ENCODE assay signal across 14 cellular contexts in the genomic region with DNA sequence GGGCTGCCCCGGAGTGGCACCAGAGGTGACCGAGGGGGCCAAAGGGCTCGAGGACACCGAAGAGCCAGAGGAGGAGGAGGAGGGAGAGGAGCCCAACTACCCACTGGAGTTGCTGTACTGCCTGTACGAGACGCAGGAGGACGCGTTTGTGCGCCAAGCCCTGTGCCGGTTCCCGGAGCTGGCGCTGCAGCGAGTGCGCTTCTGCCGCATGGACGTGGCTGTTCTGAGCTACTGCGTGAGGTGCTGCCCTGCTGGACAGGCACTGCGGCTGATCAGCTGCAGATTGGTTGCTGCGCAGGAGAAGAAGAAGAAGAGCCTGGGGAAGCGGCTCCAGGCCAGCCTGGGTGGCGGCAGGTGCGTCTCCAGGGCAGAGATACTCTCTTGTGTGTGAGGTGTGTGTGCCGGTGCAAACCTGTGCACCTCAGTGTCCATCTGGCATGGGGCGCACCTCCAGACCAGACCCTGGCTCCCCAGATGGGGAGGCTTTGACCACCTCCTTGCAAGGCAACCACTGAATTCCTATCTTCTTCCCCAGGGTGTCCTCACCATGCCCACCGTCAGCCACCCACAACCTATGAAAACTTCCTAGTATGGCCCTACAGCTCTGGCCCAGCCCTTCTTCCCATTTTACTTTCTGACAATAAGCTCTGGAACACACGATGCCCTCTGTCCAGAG. TPM values are rescaled to one million over a fixed set of nuclear protein-coding genes. Genes with fewer than 3 reads are reported as not detected.
DNase-seq lines count a peak whose midpoint lies in the region; ATAC-seq and TF ChIP-seq lines count a peak whose summit lies in the region.
"Had no signal": no experiment of that assay in that cellular context is flagged by ENCODE, and none has a peak within 500 bp of the region (broad histone marks: within the 10 kb centered on the region; RNA-seq: fewer than 3 reads in every experiment).

No MANE protein-coding gene starts in this region.

- TF ChIP-seq CTCF in CD14-positive monocyte (IDR thresholded peaks at IDR 0.05) (no peak), osteoblast (IDR thresholded peaks at IDR 0.05; ENCODE audit: extremely low read depth, low read depth, low read length) (no peak), RWPE1 (conservative IDR thresholded peaks at IDR 0.05; ENCODE audit: low read depth) (no peak)

- H3K27ac ChIP-seq in osteoblast (ENCODE audit: low read depth, low read length) = no peak overlapping the region
- H3K27ac ChIP-seq in RWPE1 = no peak overlapping the region
- H3K27ac ChIP-seq: epithelial cell of prostate, thyroid gland had no signal

- ATAC-seq in HG03342 (IDR thresholded peaks at IDR 0.05; ENCODE audit: unreplicated experiment) = no peak

- H3K36me3 Mint-ChIP-seq in CD14-positive monocyte = peaks cover 12 to 16% of the 10 kb centered on the region in 2 donors
- no peaks in the 10 kb centered on the region for H3K36me3 Mint-ChIP-seq in dendritic cell treated with granulocyte-macrophage colony-stimulating factor and Interleukin-4, amounts not matched to agents 40 ng/mL and 50 ng/mL, for 4 days (ENCODE audit: low read depth)

- DNase-seq in CD14-positive monocyte (ENCODE audit: low spot score) = no peak
- DNase-seq in D341Med (ENCODE audit: low spot score) = peak; percentile 37
- peak; percentile 84 for DNase-seq in osteoblast (ENCODE audit: insufficient read length, low spot score, missing footprints)
- no peak for DNase-seq in RWPE1 (ENCODE audit: low spot score)
- no peak for DNase-seq in erythroblast (lab: John Stamatoyannopoulos, UW)
- DNase-seq in cerebellum (ENCODE audit: low spot score) = no peak
- DNase-seq: GOT3 had no signal

- peak overlapping the region; percentile 71 to 91 for H3K4me3 Mint-ChIP-seq in CD14-positive monocyte
- H3K4me3 Mint-ChIP-seq in dendritic cell treated with granulocyte-macrophage colony-stimulating factor and Interleukin-4, amounts not matched to agents 40 ng/mL and 50 ng/mL, for 4 days = peak overlapping the region; percentile 41

- TF ChIP-seq POLR2A in erythroblast (IDR thresholded peaks at IDR 0.05; ENCODE audit: low read length) = no peak

- no peak overlapping the region for H3K4me2 ChIP-seq in osteoblast (ENCODE audit: insufficient read depth, low read length)

- H3K79me2 ChIP-seq in osteoblast (ENCODE audit: insufficient read depth, low read length) = no peaks in the 10 kb centered on the region

- no peaks in the 10 kb centered on the region for H3K36me3 ChIP-seq in osteoblast (ENCODE audit: insufficient read depth, low read length)
- H3K36me3 ChIP-seq: heart right ventricle, thyroid gland had no signal

- H2AFZ ChIP-seq in osteoblast (ENCODE audit: low read length) = no peak overlapping the region

- H3K4me1 ChIP-seq in osteoblast (ENCODE audit: insufficient read depth, low read length) = no peaks in the 10 kb centered on the region

- no peak overlapping the region for H3K4me3 ChIP-seq in osteoblast (ENCODE audit: insufficient read depth, low read length)
- H3K4me3 ChIP-seq: lung, thyroid gland had no signal

- H4K20me1 ChIP-seq in osteoblast (ENCODE audit: insufficient read depth, low read length) = no peaks in the 10 kb centered on the region

- intact Hi-C loops in CD14-positive monocyte (cut with micrococcal nuclease) = no loop called here
- intact Hi-C loops in dendritic cell treated with granulocyte-macrophage colony-stimulating factor and Interleukin-4, amounts not matched to agents 40 ng/mL and 50 ng/mL, for 4 days (cut with micrococcal nuclease) = no loop called here

- CTCF ChIA-PET in RWPE1 (lab: Yijun Ruan, JAX) = interaction anchor here (0.6 to 1.2 kb wide), 2 partner anchors 19 to 58 kb away, joined by 3 to 4 read pairs; no protein-coding TSS in a partner anchor

- no peaks in the 10 kb centered on the region for H3K9me3 ChIP-seq in osteoblast (ENCODE audit: low read depth, low read length)
- H3K9me3 ChIP-seq: heart right ventricle, thyroid gland had no signal

- peaks cover 56% of the 10 kb centered on the region for H3K27me3 ChIP-seq in osteoblast (ENCODE audit: insufficient read depth, low read length)

- peaks cover 58 to 88% (median 58%) of the 10 kb centered on the region in 3 donors for H3K27me3 Mint-ChIP-seq in CD14-positive monocyte (ENCODE audit: low read depth in 3 of 3)
- peaks cover 94% of the 10 kb centered on the region for H3K27me3 Mint-ChIP-seq in dendritic cell treated with granulocyte-macrophage colony-stimulating factor and Interleukin-4, amounts not matched to agents 40 ng/mL and 50 ng/mL, for 4 days

- H3K9me3 Mint-ChIP-seq in CD14-positive monocyte = peaks cover 0 to 28% (median 18%) of the 10 kb centered on the region in 7 donors
- H3K9me3 Mint-ChIP-seq in dendritic cell treated with granulocyte-macrophage colony-stimulating factor and Interleukin-4, amounts not matched to agents 40 ng/mL and 50 ng/mL, for 4 days = no peaks in the 10 kb centered on the region

- H3K27ac Mint-ChIP-seq in CD14-positive monocyte = peak overlapping the region in 2 of 7 donors; percentile 48 to 73
- no peak overlapping the region for H3K27ac Mint-ChIP-seq in dendritic cell treated with granulocyte-macrophage colony-stimulating factor and Interleukin-4, amounts not matched to agents 40 ng/mL and 50 ng/mL, for 4 days

- peaks cover 29% of the 10 kb centered on the region for H3K4me1 Mint-ChIP-seq in CD14-positive monocyte
- H3K4me1 Mint-ChIP-seq in dendritic cell treated with granulocyte-macrophage colony-stimulating factor and Interleukin-4, amounts not matched to agents 40 ng/mL and 50 ng/mL, for 4 days (ENCODE audit: low read depth) = peaks cover 50% of the 10 kb centered on the region

- POLR2A ChIA-PET in RWPE1 (lab: Yijun Ruan, JAX; ENCODE audit: low non-redundant PET) = no interaction called here

RNA-seq across cellular contexts. Expression of a gene that starts 3.4 kb away (rescaled TPM):
- polyA plus RNA-seq in CD14-positive monocyte = under 1 TPM; 0.10 to 0.24 TPM
- total RNA-seq in osteoblast (not detected in 2 replicates), cerebellum (not detected)
- total RNA-seq: pulmonary artery endothelial cell had no signal

RNA-seq across cellular contexts. Expression of a gene that starts 7.3 kb away (rescaled TPM):
- 1 to 10 TPM; 1.6 to 2.1 TPM for polyA plus RNA-seq in CD14-positive monocyte
- total RNA-seq in osteoblast = 7.7 and 8.7 TPM in 2 replicates
- 1.6 TPM for total RNA-seq in cerebellum

RNA-seq across cellular contexts. Expression of a gene that starts 17.7 kb away (rescaled TPM):
- not detected for polyA plus RNA-seq in CD14-positive monocyte
- not detected in 2 replicates for total RNA-seq in osteoblast
- total RNA-seq in cerebellum = not detected
- total RNA-seq: heart right ventricle, lung, pulmonary artery endothelial cell, thyroid gland had no signal
- polyA plus RNA-seq: heart right ventricle, lung had no signal

RNA-seq across cellular contexts. Expression of a gene that starts 26.0 kb away (rescaled TPM):
- polyA plus RNA-seq in CD14-positive monocyte = 1,000 to 10,000 TPM in 1 of 2 donors, 100 to 1,000 TPM in 1; 625 to 1,147 TPM
- 54.5 and 105 TPM in 2 replicates for total RNA-seq in osteoblast
- 4.5 TPM for total RNA-seq in cerebellum

RNA-seq across cellular contexts. Expression of a gene that starts 32.2 kb away (rescaled TPM):
- polyA plus RNA-seq in CD14-positive monocyte = 10 to 100 TPM; 26.0 to 36.3 TPM
- 48.6 and 64.4 TPM in 2 replicates for total RNA-seq in osteoblast
- 33.8 TPM for total RNA-seq in cerebellum

Comparison
In these comparisons a context has a peak if more than half of its experiments do, and no peak if none do; other contexts are left out.
1. DNase-seq: peak in D341Med (single experiment) and osteoblast (single experiment); none in CD14-positive monocyte (single experiment), RWPE1 (single experiment), erythroblast (0 of 2) and cerebellum (single experiment).